In the genomic region with DNA sequence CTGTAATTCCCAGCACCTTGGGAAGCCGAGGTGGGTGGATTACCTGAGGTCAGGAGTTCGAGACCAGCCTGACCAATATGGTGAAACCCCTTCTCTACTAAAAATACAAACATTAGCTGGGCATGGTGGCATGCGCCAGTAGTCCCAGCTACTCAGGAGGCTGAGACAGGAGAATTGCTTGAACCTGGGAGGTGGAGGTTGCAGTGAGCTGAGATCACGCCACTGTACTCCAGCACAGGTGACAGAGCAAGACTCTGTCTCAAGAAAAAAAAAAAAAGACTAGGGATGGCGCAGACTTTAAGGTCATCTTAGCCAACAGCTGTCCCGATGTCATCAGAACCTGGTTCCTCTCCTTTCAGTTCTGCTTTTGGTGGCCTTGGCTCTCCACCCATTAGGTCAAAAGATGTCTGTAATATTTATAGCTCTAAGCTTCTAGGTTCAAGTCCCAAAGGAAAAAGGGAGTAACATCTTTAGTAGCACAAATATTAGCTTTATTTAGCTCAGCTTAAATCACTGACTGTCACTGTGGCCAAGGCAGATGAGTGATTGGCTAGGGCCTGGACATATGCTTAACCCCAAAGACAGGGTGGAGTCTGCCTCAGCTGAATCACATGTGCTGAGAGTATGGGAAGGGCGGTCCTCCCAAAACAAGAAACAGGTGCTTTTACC, we compare ENCODE assay signal across 8 cellular contexts. TPM values are rescaled to one million over a fixed set of nuclear protein-coding genes. Genes with fewer than 3 reads are reported as not detected.
A peak's percentile ranks its signal among the peaks of the same experiment; 100 is the strongest.
DNase-seq lines count a peak whose midpoint lies in the region; ATAC-seq and TF ChIP-seq lines count a peak whose summit lies in the region.
"Not testable (repeated sequence)": the region's sequence is repeated elsewhere in the genome, so short reads cannot be mapped to it uniquely, and the experiment has no call there.

No MANE protein-coding gene starts in this region.

- intact Hi-C loops in heart left ventricle (cut with DNase I), result loop anchor here in 7 of 10 donors (5.0 to 10.0 kb wide), 8 partner anchors 77 to 373 kb away; a partner anchor contains a TSS

- not testable (repeated sequence) for H3K27me3 ChIP-seq in heart left ventricle

- H3K27ac ChIP-seq in heart left ventricle, result peak overlapping the region in 1 of 12 donors; percentile 36

- not testable (repeated sequence) for H3K4me3 ChIP-seq in heart left ventricle

- in situ Hi-C loops in GM13976 (cut with MboI; ENCODE audit: low sequenced_read_pairs, unreplicated experiment), result loop anchor here (10.0 to 25.0 kb wide), 3 partner anchors 77 to 345 kb away; a partner anchor contains a TSS

- H3K4me3 Mint-ChIP-seq in stimulated activated naive B cell treated with anti-CD40 and anti-IgM and Interleukin-4, amounts not matched to agents 10 μg/mL and 1 μg/mL and 100 μg/mL, for 72 hours, result peak overlapping the region; percentile 35 to 62

- H3K27me3 Mint-ChIP-seq in stimulated activated naive B cell treated with anti-CD40 and anti-IgM and Interleukin-4, amounts not matched to agents 10 μg/mL and 1 μg/mL and 100 μg/mL, for 72 hours, result not testable (repeated sequence)

- not testable (repeated sequence) for TF ChIP-seq CTCF in GM13976 (IDR thresholded peaks at IDR 0.05; ENCODE audit: borderline replicate concordance, control extremely low read depth, extremely low read depth, insufficient read depth, missing control alignments); heart left ventricle (IDR thresholded peaks at IDR 0.05)

- 82 to 85% (median 83%) methylated on average over 7 of the region's 7 CpGs for WGBS in heart left ventricle, 4 donors

- ATAC-seq in GM21717 (IDR thresholded peaks at IDR 0.05; ENCODE audit: unreplicated experiment), result peak; percentile 92
- peak; percentile 95 for ATAC-seq in HG03045 (IDR thresholded peaks at IDR 0.05; ENCODE audit: unreplicated experiment)
- peak; percentile 94 for ATAC-seq in HG03565 (IDR thresholded peaks at IDR 0.05; ENCODE audit: unreplicated experiment)
- peak in 3 of 4 donors; percentile 59 to 71 (median 68) for ATAC-seq in heart left ventricle
- peak; percentile 95 for ATAC-seq in stimulated activated naive B cell treated with anti-CD40 and anti-IgM and Interleukin-4, amounts not matched to agents 10 μg/mL and 1 μg/mL and 100 μg/mL, for 72 hours (replicated peaks)

- H3K27ac Mint-ChIP-seq in stimulated activated naive B cell treated with anti-CD40 and anti-IgM and Interleukin-4, amounts not matched to agents 10 μg/mL and 1 μg/mL and 100 μg/mL, for 72 hours, result peak overlapping the region; percentile 96

- H3K4me1 ChIP-seq in heart left ventricle, result peaks cover 0 to 13% (median 0%) of the 10 kb centered on the region in 12 donors

- H3K9me3 Mint-ChIP-seq in stimulated activated naive B cell treated with anti-CD40 and anti-IgM and Interleukin-4, amounts not matched to agents 10 μg/mL and 1 μg/mL and 100 μg/mL, for 72 hours, result not testable (repeated sequence)

- H3K4me1 Mint-ChIP-seq in stimulated activated naive B cell treated with anti-CD40 and anti-IgM and Interleukin-4, amounts not matched to agents 10 μg/mL and 1 μg/mL and 100 μg/mL, for 72 hours, result peaks cover 18 to 34% of the 10 kb centered on the region in 2 donors

- not testable (repeated sequence) for H3K36me3 Mint-ChIP-seq in stimulated activated naive B cell treated with anti-CD40 and anti-IgM and Interleukin-4, amounts not matched to agents 10 μg/mL and 1 μg/mL and 100 μg/mL, for 72 hours

- H3K36me3 ChIP-seq in heart left ventricle, result not testable (repeated sequence)

- DNase-seq in GM13976 (ENCODE audit: low spot score) (peak; percentile 70), GM19240 (ENCODE audit: insufficient read length, low spot score) (peak; percentile 35), SIG-M5 treated with dmso at 0.1 percent for 504 hours (lab: John Stamatoyannopoulos, UW; ENCODE audit: unreplicated experiment) (peak; percentile 62)
- DNase-seq in heart left ventricle, result not testable (repeated sequence)
- peak; percentile 80 for DNase-seq in stimulated activated naive B cell treated with anti-CD40 and anti-IgM and Interleukin-4, amounts not matched to agents 10 μg/mL and 1 μg/mL and 100 μg/mL, for 72 hours

- TF ChIP-seq POLR2A in heart left ventricle (IDR thresholded peaks at IDR 0.05), result not testable (repeated sequence)

- not testable (repeated sequence) for H3K9me3 ChIP-seq in heart left ventricle

RNA-seq across cellular contexts. Expression of a gene that starts 7.3 kb away (rescaled TPM):
- total RNA-seq in heart left ventricle, result 10 to 100 TPM; 14.3 to 31.7 (median 23.1) TPM
- 10 to 100 TPM in 1 of 2 donors, 1 to 10 TPM in 1; 6.7 to 14.5 TPM for polyA plus RNA-seq in heart left ventricle
